In genomic region chr17:29292992-29293889, GRCh38 we compare ENCODE assay signal across 8 cellular contexts. TPM values are rescaled to one million over a fixed set of nuclear protein-coding genes. Genes with fewer than 3 reads are reported as not detected.
DNase-seq lines count a peak whose midpoint lies in the region; ATAC-seq and TF ChIP-seq lines count a peak whose summit lies in the region.

No MANE protein-coding gene starts in this region.

- H3K9me3 Mint-ChIP-seq in activated CD4-positive, alpha-beta memory T cell treated with anti-CD3 and anti-CD28 coated beads, Interleukin-2, amount 10 ng/mL, durations not matched to agents 7 days and 5 days, result no peaks in the 10 kb centered on the region

- peak overlapping the region; percentile 98 for H3K4me3 Mint-ChIP-seq in activated CD4-positive, alpha-beta memory T cell treated with anti-CD3 and anti-CD28 coated beads, Interleukin-2, amount 10 ng/mL, durations not matched to agents 7 days and 5 days

- H3K4me3 ChIP-seq in HFF-Myc (replicated peaks; ENCODE audit: low read depth, low read length), result peak overlapping the region; percentile 99

- POLR2A ChIA-PET in activated CD4-positive, alpha-beta memory T cell treated with anti-CD3 and anti-CD28 coated beads, Interleukin-2, amount 10 ng/mL, durations not matched to agents 7 days and 5 days (lab: Charles Lee), result interaction anchor here (0.5 to 4.7 kb wide), 29 partner anchors 10 to 414 kb away, joined by 3 to 45 read pairs (median 5); partner anchors contain the start of genes ABHD15, ANKRD13B, PHF12 and TAOK1

- ATAC-seq in GM19328 (IDR thresholded peaks at IDR 0.05; ENCODE audit: unreplicated experiment), result no peak

- peaks cover 37% of the 10 kb centered on the region for H3K36me3 Mint-ChIP-seq in activated CD4-positive, alpha-beta memory T cell treated with anti-CD3 and anti-CD28 coated beads, Interleukin-2, amount 10 ng/mL, durations not matched to agents 7 days and 5 days (ENCODE audit: low read depth)

- peaks cover 39% of the 10 kb centered on the region for H3K4me1 Mint-ChIP-seq in activated CD4-positive, alpha-beta memory T cell treated with anti-CD3 and anti-CD28 coated beads, Interleukin-2, amount 10 ng/mL, durations not matched to agents 7 days and 5 days

- CTCF ChIA-PET in activated CD4-positive, alpha-beta memory T cell treated with anti-CD3 and anti-CD28 coated beads, Interleukin-2, amount 10 ng/mL, durations not matched to agents 7 days and 5 days (lab: Charles Lee), result interaction anchor here (0.6 to 3.3 kb wide), 15 partner anchors 35 to 353 kb away, joined by 3 to 50 read pairs (median 4); partner anchors contain the start of genes MYO18A and PHF12

- no peaks in the 10 kb centered on the region for H3K27me3 Mint-ChIP-seq in activated CD4-positive, alpha-beta memory T cell treated with anti-CD3 and anti-CD28 coated beads, Interleukin-2, amount 10 ng/mL, durations not matched to agents 7 days and 5 days

- DNase-seq in DMS153 treated with DMSO at 0.1 percent for 48 hours (lab: John Stamatoyannopoulos, UW; ENCODE audit: unreplicated experiment) (peak; percentile 67), HFF-Myc (ENCODE audit: extremely low read depth, low read depth) (no peak), NCI-H460 (ENCODE audit: extremely low read depth, low read depth) (peak; percentile 54), lung microvascular endothelial cell (ENCODE audit: low read depth in 2 of 2) (peak; percentile 47 to 63)
- peak; percentile 67 for DNase-seq in activated CD4-positive, alpha-beta memory T cell treated with anti-CD3 and anti-CD28 coated beads, Interleukin-2, amount 10 ng/mL, durations not matched to agents 7 days and 5 days
- DNase-seq in effector CD4-positive, alpha-beta T cell, result peak; percentile 47
- peak; percentile 28 to 60 (median 41) for DNase-seq in stimulated activated CD4-positive, alpha-beta T cell treated with anti-CD3 and anti-CD28 coated beads, TNF-alpha, amount 100 ng/mL, for 48 hours (ENCODE audit: low read depth in 3 of 3)

- TF ChIP-seq CTCF in HFF-Myc (IDR thresholded peaks at IDR 0.05; ENCODE audit: low read depth, low read length, missing control alignments), result no peak

- H3K27ac Mint-ChIP-seq in activated CD4-positive, alpha-beta memory T cell treated with anti-CD3 and anti-CD28 coated beads, Interleukin-2, amount 10 ng/mL, durations not matched to agents 7 days and 5 days, result peak overlapping the region; percentile 99

RNA-seq across cellular contexts. Expression of gene NUFIP2, which starts 0.7 kb away (rescaled TPM):
- total RNA-seq in NCI-H460 (2014; rRNA removed; shearing (Covaris generic)), result 74.0 and 90.3 TPM in 2 replicates
- polyA plus RNA-seq in NCI-H460 (2014; cell fraction: nucleus; rRNA removed), result 63.7 and 90.2 TPM in 2 replicates
- 10 to 100 TPM; 60.1 to 65.3 TPM for total RNA-seq in activated CD4-positive, alpha-beta memory T cell treated with anti-CD3 and anti-CD28 coated beads, Interleukin-2, amount 10 ng/mL, durations not matched to agents 7 days and 5 days
- total RNA-seq in lung microvascular endothelial cell, result 20.9 and 30.2 TPM in 2 replicates

RNA-seq across cellular contexts. Expression of gene CRYBA1, which starts 46.6 kb away (rescaled TPM):
- not detected in 2 replicates for total RNA-seq in NCI-H460 (2014; rRNA removed; shearing (Covaris generic))
- not detected in 2 replicates for polyA plus RNA-seq in NCI-H460 (2014; cell fraction: nucleus; rRNA removed)
- not detected for total RNA-seq in activated CD4-positive, alpha-beta memory T cell treated with anti-CD3 and anti-CD28 coated beads, Interleukin-2, amount 10 ng/mL, durations not matched to agents 7 days and 5 days
- not detected in 2 replicates for total RNA-seq in lung microvascular endothelial cell
